28 cellular contexts compared by ENCODE assay signal in genomic region chr3:89227218-89227617, GRCh38.
DNase-seq lines count a peak whose midpoint lies in the region; ATAC-seq and TF ChIP-seq lines count a peak whose summit lies in the region.
"Had no signal": no experiment of that assay in that cellular context is flagged by ENCODE, and none has a peak within 500 bp of the region (broad histone marks: within the 10 kb centered on the region; RNA-seq: fewer than 3 reads in every experiment).

No MANE protein-coding gene starts in this region.

- H4K20me1 ChIP-seq in osteoblast (ENCODE audit: insufficient read depth, low read length), result no peaks in the 10 kb centered on the region

- intact Hi-C loops in esophagus squamous epithelium (cut with DNase I), result no loop called here

- TF ChIP-seq CTCF in choroid plexus epithelial cell (conservative IDR thresholded peaks at IDR 0.05; ENCODE audit: low read depth, low read length) (no peak), osteoblast (IDR thresholded peaks at IDR 0.05; ENCODE audit: extremely low read depth, low read depth, low read length) (no peak), esophagus squamous epithelium (IDR thresholded peaks at IDR 0.05) (no peak)

- no peaks in the 10 kb centered on the region for H3K79me2 ChIP-seq in osteoblast (ENCODE audit: insufficient read depth, low read length)
- H3K79me2 ChIP-seq: hepatocyte had no signal

- H3K9me3 ChIP-seq in osteoblast (ENCODE audit: low read depth, low read length), result no peaks in the 10 kb centered on the region
- no peaks in the 10 kb centered on the region for H3K9me3 ChIP-seq in esophagus squamous epithelium
- H3K9me3 ChIP-seq: gastrocnemius medialis, neutrophil, vagina had no signal

- H3K36me3 ChIP-seq in osteoblast (ENCODE audit: insufficient read depth, low read length) (no peaks in the 10 kb centered on the region), esophagus squamous epithelium (no peaks in the 10 kb centered on the region)
- H3K36me3 ChIP-seq: gastrocnemius medialis, neutrophil, vagina had no signal

- H3K4me3 ChIP-seq in choroid plexus epithelial cell (ENCODE audit: low read depth, low read length), result no peak overlapping the region
- no peak overlapping the region for H3K4me3 ChIP-seq in osteoblast (ENCODE audit: insufficient read depth, low read length)
- H3K4me3 ChIP-seq in esophagus squamous epithelium, result no peak overlapping the region
- H3K4me3 ChIP-seq: gastrocnemius medialis, hepatocyte, vagina had no signal

- peak overlapping the region; percentile 18 for H3K4me2 ChIP-seq in osteoblast (ENCODE audit: insufficient read depth, low read length)
- H3K4me2 ChIP-seq: hepatocyte had no signal

- H3K4me1 ChIP-seq in osteoblast (ENCODE audit: insufficient read depth, low read length) (peaks cover 12% of the 10 kb centered on the region), esophagus squamous epithelium (peaks cover 0 to 11% (median 4%) of the 10 kb centered on the region in 3 donors)
- H3K4me1 ChIP-seq: gastrocnemius medialis had no signal

- no peak overlapping the region for H2AFZ ChIP-seq in osteoblast (ENCODE audit: low read length)
- H2AFZ ChIP-seq: hepatocyte had no signal

- no peak overlapping the region for H3K27ac ChIP-seq in osteoblast (ENCODE audit: low read depth, low read length)
- no peak overlapping the region for H3K27ac ChIP-seq in esophagus squamous epithelium
- H3K27ac ChIP-seq: gastrocnemius medialis, hepatocyte, HL-60, neutrophil, vagina had no signal

- ATAC-seq in HG03039 (IDR thresholded peaks at IDR 0.05; ENCODE audit: unreplicated experiment), result no peak
- ATAC-seq: activated CD4-positive, CD25-positive, alpha-beta regulatory T cell treated with anti-CD3 and anti-CD28 coated beads, Interleukin-2, amount 50 U/mL, for 24 hours; gastrocnemius medialis; Panc1; stimulated activated naive CD8-positive, alpha-beta T cell treated with anti-CD3 and anti-CD28 coated beads, Interleukin-15, amount 100 ng/mL, for 72 hours had no signal

- 27 to 33% methylated on average over 5 of the region's 5 CpGs for whole genome bisulfite sequencing in esophagus squamous epithelium, 2 donors

- no peak for TF ChIP-seq POLR2A in esophagus squamous epithelium (IDR thresholded peaks at IDR 0.05)

- H3K27me3 ChIP-seq in osteoblast (ENCODE audit: insufficient read depth, low read length) (no peaks in the 10 kb centered on the region), esophagus squamous epithelium (no peaks in the 10 kb centered on the region)
- H3K27me3 ChIP-seq: gastrocnemius medialis, hepatocyte, neutrophil, vagina had no signal

- DNase-seq in ELR (ENCODE audit: low read depth), result peak; percentile 1
- peak; percentile 11 for DNase-seq in LHCN-M2 (ENCODE audit: low read depth)
- DNase-seq in choroid plexus epithelial cell (ENCODE audit: low read depth), result peak; percentile 55
- no peak for DNase-seq in osteoblast (ENCODE audit: insufficient read length, low spot score, missing footprints)
- no peak for DNase-seq in GDM1 (lab: John Stamatoyannopoulos, UW)
- no peak for DNase-seq in MV-4-11 (lab: John Stamatoyannopoulos, UW)
- no peak for DNase-seq in esophagus squamous epithelium (lab: John Stamatoyannopoulos, UW)
- DNase-seq: activated CD4-positive, alpha-beta T cell treated with anti-CD3 and anti-CD28 coated beads, Interleukin-2, amount 50 U/mL, for 48 hours; activated CD8-positive, alpha-beta memory T cell treated with anti-CD3 and anti-CD28 coated beads, Interleukin-2, amount 50 U/mL, for 48 hours; activated naive CD4-positive, alpha-beta T cell treated with anti-CD3 and anti-CD28 coated beads, Interleukin-2, amount 50 U/mL, for 16 hours; anterior cingulate cortex; CD4-positive, alpha-beta T cell; gastrocnemius medialis; left cardiac atrium; NCI-H1092; NCI-H1930; NCI-H526; small intestine; stimulated activated CD4-positive, alpha-beta T cell treated with anti-CD3 and anti-CD28 coated beads, Interleukin-1b, Interleukin-23, amount 100 ng/mL, for 48 hours; stimulated activated CD8-positive, alpha-beta memory T cell treated with anti-CD3 and anti-CD28 coated beads, Interleukin-4, amount 100 ng/mL, for 48 hours; stimulated activated naive CD8-positive, alpha-beta T cell treated with anti-CD3 and anti-CD28 coated beads, Interleukin-15, amount 100 ng/mL, for 72 hours had no signal

Comparison
In these comparisons a context has a peak if more than half of its experiments do, and no peak if none do; other contexts are left out.
1. DNase-seq: peak in ELR (single experiment), LHCN-M2 (single experiment) and choroid plexus epithelial cell (single experiment); none in osteoblast (single experiment), GDM1 (single experiment), MV-4-11 (single experiment) and esophagus squamous epithelium (single experiment).